Comparison of ENCODE assay signal across 8 cellular contexts in genomic region chr11:125568970-125569912, GRCh38. TPM values are rescaled to one million over a fixed set of nuclear protein-coding genes. Genes with fewer than 3 reads are reported as not detected.
DNase-seq lines count a peak whose midpoint lies in the region; ATAC-seq and TF ChIP-seq lines count a peak whose summit lies in the region.

TSS of gene EI24 (plus strand) at chr11:125569477. CDS start at chr11:125572528, 3,051 bp downstream.

- H3K9ac ChIP-seq in subcutaneous abdominal adipose tissue (ENCODE audit: low read length in 5 of 5) = peak within 1 kb of the TSS; percentile 85 to 99 (median 97)

- in situ Hi-C loops in HAP-1 (cut with MboI; ENCODE audit: low sequenced_read_pairs) = no loop called here

- peak within 1 kb of the TSS; percentile 87 for H3K4me3 ChIP-seq in HAP-1
- peak within 1 kb of the TSS; percentile 85 for H3K4me3 ChIP-seq in MG63
- peak within 1 kb of the TSS; percentile 68 for H3K4me3 ChIP-seq in neuron (ENCODE audit: low read length)
- H3K4me3 ChIP-seq in subcutaneous abdominal adipose tissue (ENCODE audit: low read depth in 1 of 5, low read length in 5 of 5) = peak within 1 kb of the TSS; percentile 81 to 91 (median 89)

- peak within 1 kb of the TSS; percentile 18 for H2AFZ ChIP-seq in neuron (ENCODE audit: low read depth, low read length)

- peak; percentile 94 for DNase-seq in GF-D8 (lab: John Stamatoyannopoulos, UW)
- peak; percentile 92 to 96 for DNase-seq in HAP-1 (ENCODE audit: low spot score in 2 of 2)
- DNase-seq in MG63 = peak; percentile 94
- DNase-seq in SIG-M5 treated with dmso at 0.1 percent for 504 hours (lab: John Stamatoyannopoulos, UW; ENCODE audit: unreplicated experiment) = peak; percentile 83
- peak; percentile 77 for DNase-seq in activated gamma-delta T cell treated with anti-CD3 and anti-CD28 coated beads, Interleukin-2, amount 50 U/mL, for 16 hours (ENCODE audit: low read depth)
- DNase-seq in foreskin keratinocyte = peak; percentile 71 to 84

- peaks cover 20% of the 10 kb centered on the region for H3K36me3 ChIP-seq in HAP-1 (replicated peaks)
- H3K36me3 ChIP-seq in MG63 = peaks cover 26% of the 10 kb centered on the region
- H3K36me3 ChIP-seq in neuron (ENCODE audit: insufficient read depth, low read length) = peaks cover 16% of the 10 kb centered on the region
- H3K36me3 ChIP-seq in subcutaneous abdominal adipose tissue (ENCODE audit: control insufficient read depth in 5 of 5, insufficient read depth in 5 of 5, low read length in 5 of 5) = peaks cover 0 to 15% (median 10%) of the 10 kb centered on the region in 5 donors

- H3K27me3 ChIP-seq in HAP-1 (ENCODE audit: low read depth) (no peaks in the 10 kb centered on the region), MG63 (no peaks in the 10 kb centered on the region), foreskin keratinocyte (no peaks in the 10 kb centered on the region), neuron (ENCODE audit: insufficient read depth, low read length) (no peaks in the 10 kb centered on the region), subcutaneous abdominal adipose tissue (ENCODE audit: control insufficient read depth in 5 of 5, insufficient read depth in 4 of 5, low read length in 5 of 5) (no peaks in the 10 kb centered on the region)

- H3K4me1 ChIP-seq in HAP-1 (peaks cover 12% of the 10 kb centered on the region), foreskin keratinocyte (peaks cover 8% of the 10 kb centered on the region), neuron (ENCODE audit: insufficient read depth, low read length) (peaks cover 10% of the 10 kb centered on the region), subcutaneous abdominal adipose tissue (ENCODE audit: control insufficient read depth in 5 of 5, insufficient read depth in 5 of 5, low read length in 5 of 5) (peaks cover 6 to 22% (median 20%) of the 10 kb centered on the region in 5 donors)

- H3K27ac ChIP-seq in foreskin keratinocyte (peak within 1 kb of the TSS; percentile 77), subcutaneous abdominal adipose tissue (ENCODE audit: low read depth, low read length) (peak within 1 kb of the TSS; percentile 76)

- peak; percentile 84 for TF ChIP-seq CTCF in foreskin keratinocyte (conservative IDR thresholded peaks at IDR 0.05)

- peak; percentile 97 for ATAC-seq in foreskin keratinocyte

- H3K9me3 ChIP-seq in HAP-1 (no peaks in the 10 kb centered on the region), MG63 (no peaks in the 10 kb centered on the region), neuron (ENCODE audit: low read length) (peaks cover 4% of the 10 kb centered on the region), subcutaneous abdominal adipose tissue (ENCODE audit: control insufficient read depth in 5 of 5, low read length in 5 of 5) (no peaks in the 10 kb centered on the region)

RNA-seq across cellular contexts. Expression of gene EI24, which starts in this region (rescaled TPM):
- total RNA-seq in MG63 (2014; rRNA removed; shearing (Covaris generic); ENCODE audit: low replicate concordance) = 24.1 and 36.1 TPM in 2 replicates
- total RNA-seq in foreskin keratinocyte = 179 and 183 TPM in 2 replicates
- 128 and 163 TPM in 2 replicates for polyA plus RNA-seq in foreskin keratinocyte

Comparison
In these comparisons a context has a peak if more than half of its experiments do, and no peak if none do; other contexts are left out.
1. Peak in every context shown above with its lines: DNase-seq, ATAC-seq, H3K4me3 ChIP-seq and H3K27ac ChIP-seq.